ENCODE assay signal across 1 cellular context in genomic region chr1:154607748-154608521, GRCh38.
A peak's percentile ranks its signal among the peaks of the same experiment; 100 is the strongest.
TF ChIP-seq lines count a peak whose summit lies in the region.

ADAR (minus strand) TSS chr1:154608186; CDS start chr1:154608006, 180 bp downstream.

TF ChIP-seq in GM12878, 131 proteins besides CTCF, POLR2A, EP300 and RAD21 (continued from another document and continues in another):
- TF ChIP-seq PBX3 (IDR thresholded peaks at IDR 0.05; ENCODE audit: insufficient replicate concordance, low read depth, low read length) = peak; percentile 73
- TF ChIP-seq SMAD1 (IDR thresholded peaks at IDR 0.05; ENCODE audit: low read depth, partially characterized antibody) = peak; percentile 51
- no peak for TF ChIP-seq ZSCAN29 (IDR thresholded peaks at IDR 0.05)
- TF ChIP-seq BRCA1 (IDR thresholded peaks at IDR 0.05; ENCODE audit: low read depth, low read length) = no peak
- TF ChIP-seq SPI1 (IDR thresholded peaks at IDR 0.05; ENCODE audit: borderline replicate concordance, insufficient read depth, low read depth, low read length) = peak; percentile 21; the same call in 1 of the 2 replicates
- TF ChIP-seq, protein P1, sequence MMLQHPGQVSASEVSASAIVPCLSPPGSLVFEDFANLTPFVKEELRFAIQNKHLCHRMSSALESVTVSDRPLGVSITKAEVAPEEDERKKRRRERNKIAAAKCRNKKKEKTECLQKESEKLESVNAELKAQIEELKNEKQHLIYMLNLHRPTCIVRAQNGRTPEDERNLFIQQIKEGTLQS (IDR thresholded peaks at IDR 0.05; ENCODE audit: borderline replicate concordance, extremely low read depth, low read depth, low read length) = no peak
- no peak; the same call in 1 of the 2 replicates for TF ChIP-seq TBL1XR1 (IDR thresholded peaks at IDR 0.05; ENCODE audit: low read depth, low read length)
- TF ChIP-seq, protein P2, sequence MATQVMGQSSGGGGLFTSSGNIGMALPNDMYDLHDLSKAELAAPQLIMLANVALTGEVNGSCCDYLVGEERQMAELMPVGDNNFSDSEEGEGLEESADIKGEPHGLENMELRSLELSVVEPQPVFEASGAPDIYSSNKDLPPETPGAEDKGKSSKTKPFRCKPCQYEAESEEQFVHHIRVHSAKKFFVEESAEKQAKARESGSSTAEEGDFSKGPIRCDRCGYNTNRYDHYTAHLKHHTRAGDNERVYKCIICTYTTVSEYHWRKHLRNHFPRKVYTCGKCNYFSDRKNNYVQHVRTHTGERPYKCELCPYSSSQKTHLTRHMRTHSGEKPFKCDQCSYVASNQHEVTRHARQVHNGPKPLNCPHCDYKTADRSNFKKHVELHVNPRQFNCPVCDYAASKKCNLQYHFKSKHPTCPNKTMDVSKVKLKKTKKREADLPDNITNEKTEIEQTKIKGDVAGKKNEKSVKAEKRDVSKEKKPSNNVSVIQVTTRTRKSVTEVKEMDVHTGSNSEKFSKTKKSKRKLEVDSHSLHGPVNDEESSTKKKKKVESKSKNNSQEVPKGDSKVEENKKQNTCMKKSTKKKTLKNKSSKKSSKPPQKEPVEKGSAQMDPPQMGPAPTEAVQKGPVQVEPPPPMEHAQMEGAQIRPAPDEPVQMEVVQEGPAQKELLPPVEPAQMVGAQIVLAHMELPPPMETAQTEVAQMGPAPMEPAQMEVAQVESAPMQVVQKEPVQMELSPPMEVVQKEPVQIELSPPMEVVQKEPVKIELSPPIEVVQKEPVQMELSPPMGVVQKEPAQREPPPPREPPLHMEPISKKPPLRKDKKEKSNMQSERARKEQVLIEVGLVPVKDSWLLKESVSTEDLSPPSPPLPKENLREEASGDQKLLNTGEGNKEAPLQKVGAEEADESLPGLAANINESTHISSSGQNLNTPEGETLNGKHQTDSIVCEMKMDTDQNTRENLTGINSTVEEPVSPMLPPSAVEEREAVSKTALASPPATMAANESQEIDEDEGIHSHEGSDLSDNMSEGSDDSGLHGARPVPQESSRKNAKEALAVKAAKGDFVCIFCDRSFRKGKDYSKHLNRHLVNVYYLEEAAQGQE (IDR thresholded peaks at IDR 0.05; ENCODE audit: low read depth, low read length) = no peak; the same call in 1 of the 2 replicates
- TF ChIP-seq BHLHE40 (IDR thresholded peaks at IDR 0.05; ENCODE audit: borderline replicate concordance in 1 of 2, low read depth in 2 of 2, low read length in 1 of 2) = peak; percentile 23 to 87; a peak in 3 of 4 replicates
- peak; percentile 96 for TF ChIP-seq TAF1 (IDR thresholded peaks at IDR 0.05; ENCODE audit: borderline replicate concordance, low read depth, low read length)
- peak; percentile 12 for TF ChIP-seq SKIL (IDR thresholded peaks at IDR 0.05; ENCODE audit: low read depth, poor library complexity, severe bottlenecking)
- no peak for TF ChIP-seq NR2C1 (IDR thresholded peaks at IDR 0.05)
- TF ChIP-seq PAX5 (IDR thresholded peaks at IDR 0.05; ENCODE audit: borderline replicate concordance, low read depth, low read length) = peak; percentile 59; the same call in 1 of the 2 replicates
- TF ChIP-seq SRF (IDR thresholded peaks at IDR 0.05; ENCODE audit: low read depth in 2 of 2, low read length in 2 of 2) = peak in 1 of 2 experiments; percentile 49; a peak in 1 of 4 replicates
- no peak for TF ChIP-seq NFXL1 (IDR thresholded peaks at IDR 0.05; ENCODE audit: borderline replicate concordance)
- no peak for TF ChIP-seq CHD4 (IDR thresholded peaks at IDR 0.05)
- no peak for TF ChIP-seq NRF1 (conservative IDR thresholded peaks at IDR 0.05; ENCODE audit: low read depth, low read length)
- TF ChIP-seq NR2C2 (IDR thresholded peaks at IDR 0.05; ENCODE audit: borderline replicate concordance, control insufficient read depth, insufficient read length, low read depth) = no peak
- TF ChIP-seq ZNF384 (IDR thresholded peaks at IDR 0.05; ENCODE audit: borderline replicate concordance, low read depth, low read length) = peak; percentile 90
- TF ChIP-seq FOS (IDR thresholded peaks at IDR 0.05; ENCODE audit: borderline replicate concordance, extremely low read depth, insufficient read length) = no peak
- TF ChIP-seq MYB (IDR thresholded peaks at IDR 0.05; ENCODE audit: borderline replicate concordance, low read depth, low read length) = no peak
- no peak for TF ChIP-seq EZH2 (IDR thresholded peaks at IDR 0.05; ENCODE audit: borderline replicate concordance, control insufficient read depth, low read depth, low read length)
- no peak for TF ChIP-seq RFX5 (IDR thresholded peaks at IDR 0.05; ENCODE audit: low read depth, low read length)
- peak; percentile 77; the same call in 1 of the 2 replicates for TF ChIP-seq RB1 (IDR thresholded peaks at IDR 0.05; ENCODE audit: borderline replicate concordance)
- no peak for TF ChIP-seq E2F4 (IDR thresholded peaks at IDR 0.05; ENCODE audit: low read depth, low read length)
- TF ChIP-seq IKZF1 (conservative IDR thresholded peaks at IDR 0.05) = peak; percentile 85
- TF ChIP-seq TARDBP (IDR thresholded peaks at IDR 0.05; ENCODE audit: borderline replicate concordance) = peak; percentile 85; the same call in 1 of the 2 replicates
- TF ChIP-seq RAD51 (IDR thresholded peaks at IDR 0.05) = no peak
- peak in 1 of 2 experiments; percentile 49; a peak in 1 of 4 replicates for TF ChIP-seq CEBPB (IDR thresholded peaks at IDR 0.05; ENCODE audit: borderline replicate concordance in 1 of 2, low read depth in 2 of 2, low read length in 2 of 2)
- TF ChIP-seq KLF5 (IDR thresholded peaks at IDR 0.05; ENCODE audit: partially characterized antibody) = peak; percentile 67
- TF ChIP-seq, protein P3, sequence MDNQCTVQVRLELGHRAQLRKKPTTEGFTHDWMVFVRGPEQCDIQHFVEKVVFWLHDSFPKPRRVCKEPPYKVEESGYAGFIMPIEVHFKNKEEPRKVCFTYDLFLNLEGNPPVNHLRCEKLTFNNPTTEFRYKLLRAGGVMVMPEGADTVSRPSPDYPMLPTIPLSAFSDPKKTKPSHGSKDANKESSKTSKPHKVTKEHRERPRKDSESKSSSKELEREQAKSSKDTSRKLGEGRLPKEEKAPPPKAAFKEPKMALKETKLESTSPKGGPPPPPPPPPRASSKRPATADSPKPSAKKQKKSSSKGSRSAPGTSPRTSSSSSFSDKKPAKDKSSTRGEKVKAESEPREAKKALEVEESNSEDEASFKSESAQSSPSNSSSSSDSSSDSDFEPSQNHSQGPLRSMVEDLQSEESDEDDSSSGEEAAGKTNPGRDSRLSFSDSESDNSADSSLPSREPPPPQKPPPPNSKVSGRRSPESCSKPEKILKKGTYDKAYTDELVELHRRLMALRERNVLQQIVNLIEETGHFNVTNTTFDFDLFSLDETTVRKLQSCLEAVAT (IDR thresholded peaks at IDR 0.05) = peak; percentile 26
- TF ChIP-seq ZBTB11 (CRISPR knock-in tag; IDR thresholded peaks at IDR 0.05) = no peak
- no peak for TF ChIP-seq SREBF1 (IDR thresholded peaks at IDR 0.05; ENCODE audit: low read length)
- no peak for TF ChIP-seq MAX (IDR thresholded peaks at IDR 0.05; ENCODE audit: low read depth, low read length)
- TF ChIP-seq POLR2AphosphoS5 (IDR thresholded peaks at IDR 0.05; ENCODE audit: low read length) = peak; percentile 75
- TF ChIP-seq MYC (IDR thresholded peaks at IDR 0.05; ENCODE audit: insufficient read depth, insufficient read length, insufficient replicate concordance, low read length, severe bottlenecking) = peak; percentile 74
- peak; percentile 91 for TF ChIP-seq GATAD2B (conservative IDR thresholded peaks at IDR 0.05; ENCODE audit: low read depth)
- TF ChIP-seq FOXM1 (IDR thresholded peaks at IDR 0.05; ENCODE audit: low read depth, low read length) = peak; percentile 52; the same call in 1 of the 2 replicates
- TF ChIP-seq TCF12 (IDR thresholded peaks at IDR 0.05; ENCODE audit: low read depth, low read length) = no peak
- no peak for TF ChIP-seq ZNF274 (IDR thresholded peaks at IDR 0.05; ENCODE audit: insufficient read depth, insufficient read length)
- TF ChIP-seq, protein P4, sequence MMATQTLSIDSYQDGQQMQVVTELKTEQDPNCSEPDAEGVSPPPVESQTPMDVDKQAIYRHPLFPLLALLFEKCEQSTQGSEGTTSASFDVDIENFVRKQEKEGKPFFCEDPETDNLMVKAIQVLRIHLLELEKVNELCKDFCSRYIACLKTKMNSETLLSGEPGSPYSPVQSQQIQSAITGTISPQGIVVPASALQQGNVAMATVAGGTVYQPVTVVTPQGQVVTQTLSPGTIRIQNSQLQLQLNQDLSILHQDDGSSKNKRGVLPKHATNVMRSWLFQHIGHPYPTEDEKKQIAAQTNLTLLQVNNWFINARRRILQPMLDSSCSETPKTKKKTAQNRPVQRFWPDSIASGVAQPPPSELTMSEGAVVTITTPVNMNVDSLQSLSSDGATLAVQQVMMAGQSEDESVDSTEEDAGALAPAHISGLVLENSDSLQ (IDR thresholded peaks at IDR 0.05) = peak; percentile 40; the same call in 1 of the 2 replicates
- no peak for TF ChIP-seq TCF3 (IDR thresholded peaks at IDR 0.05; ENCODE audit: borderline replicate concordance, insufficient read depth, low read depth, low read length)
- peak in 1 of 2 experiments; percentile 55; a peak in 1 of 3 replicates for TF ChIP-seq EGR1 (IDR thresholded peaks at IDR 0.05; ENCODE audit: borderline replicate concordance in 1 of 2, low read depth in 2 of 2, low read length in 2 of 2)
- peak; percentile 94 for TF ChIP-seq ZNF207 (IDR thresholded peaks at IDR 0.05; ENCODE audit: borderline replicate concordance)
- TF ChIP-seq POLR2AphosphoS2 (IDR thresholded peaks at IDR 0.05; ENCODE audit: low read depth, low read length) = peak; percentile 51
- no peak for TF ChIP-seq JUND (IDR thresholded peaks at IDR 0.05; ENCODE audit: low read depth, low read length)
